Comparison of ENCODE assay signal across 2 cellular contexts in the genomic region with DNA sequence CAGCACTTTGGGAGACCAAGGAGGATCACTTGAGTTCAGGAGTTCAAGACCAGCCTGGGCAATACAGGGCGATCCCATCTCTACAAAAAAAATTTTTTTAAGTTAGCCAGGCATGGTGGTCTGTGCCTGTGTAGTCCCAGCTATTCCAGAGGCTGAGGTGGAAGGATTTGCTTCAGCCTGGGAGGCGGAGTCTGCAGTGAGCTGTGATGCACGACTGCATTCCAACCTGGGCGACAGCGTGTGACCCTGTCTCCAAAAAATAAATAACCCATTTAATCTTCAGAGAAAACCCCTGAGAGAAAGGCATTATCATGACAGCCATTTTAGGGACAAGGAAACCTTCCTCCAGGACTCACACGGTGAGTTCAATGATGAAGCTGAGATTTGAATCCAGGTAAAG.
TF ChIP-seq lines count a peak whose summit lies in the region.

No MANE protein-coding gene starts in this region.

TF ChIP-seq in HEK293, 187 proteins besides CTCF, POLR2A, EP300 and RAD21:
- TF ChIP-seq ZNF600 (tag by site-specific recombination; IDR thresholded peaks at IDR 0.05), result 0 out of 2 replicates have a peak, but pooled peaks have one; percentile 64
- no peak for TF ChIP-seq ZNF555 (tag by site-specific recombination; conservative IDR thresholded peaks at IDR 0.05)

TF ChIP-seq in H1, 55 proteins besides CTCF, POLR2A, EP300 and RAD21:
- TF ChIP-seq ASH2L (IDR thresholded peaks at IDR 0.05; ENCODE audit: low read length) (no peak), NRF1 (IDR thresholded peaks at IDR 0.05; ENCODE audit: low read depth, low read length) (no peak), TBP (IDR thresholded peaks at IDR 0.05; ENCODE audit: low read depth, low read length) (no peak), FOSL1 (IDR thresholded peaks at IDR 0.05; ENCODE audit: insufficient read depth, low read depth, low read length) (no peak), TCF12 (IDR thresholded peaks at IDR 0.05; ENCODE audit: low read depth, low read length) (no peak), RXRA (IDR thresholded peaks at IDR 0.05; ENCODE audit: insufficient read depth, low read depth, low read length) (no peak), JUND (IDR thresholded peaks at IDR 0.05; ENCODE audit: low read length) (no peak)
